ENCODE assay signal across 17 cellular contexts in the genomic region with DNA sequence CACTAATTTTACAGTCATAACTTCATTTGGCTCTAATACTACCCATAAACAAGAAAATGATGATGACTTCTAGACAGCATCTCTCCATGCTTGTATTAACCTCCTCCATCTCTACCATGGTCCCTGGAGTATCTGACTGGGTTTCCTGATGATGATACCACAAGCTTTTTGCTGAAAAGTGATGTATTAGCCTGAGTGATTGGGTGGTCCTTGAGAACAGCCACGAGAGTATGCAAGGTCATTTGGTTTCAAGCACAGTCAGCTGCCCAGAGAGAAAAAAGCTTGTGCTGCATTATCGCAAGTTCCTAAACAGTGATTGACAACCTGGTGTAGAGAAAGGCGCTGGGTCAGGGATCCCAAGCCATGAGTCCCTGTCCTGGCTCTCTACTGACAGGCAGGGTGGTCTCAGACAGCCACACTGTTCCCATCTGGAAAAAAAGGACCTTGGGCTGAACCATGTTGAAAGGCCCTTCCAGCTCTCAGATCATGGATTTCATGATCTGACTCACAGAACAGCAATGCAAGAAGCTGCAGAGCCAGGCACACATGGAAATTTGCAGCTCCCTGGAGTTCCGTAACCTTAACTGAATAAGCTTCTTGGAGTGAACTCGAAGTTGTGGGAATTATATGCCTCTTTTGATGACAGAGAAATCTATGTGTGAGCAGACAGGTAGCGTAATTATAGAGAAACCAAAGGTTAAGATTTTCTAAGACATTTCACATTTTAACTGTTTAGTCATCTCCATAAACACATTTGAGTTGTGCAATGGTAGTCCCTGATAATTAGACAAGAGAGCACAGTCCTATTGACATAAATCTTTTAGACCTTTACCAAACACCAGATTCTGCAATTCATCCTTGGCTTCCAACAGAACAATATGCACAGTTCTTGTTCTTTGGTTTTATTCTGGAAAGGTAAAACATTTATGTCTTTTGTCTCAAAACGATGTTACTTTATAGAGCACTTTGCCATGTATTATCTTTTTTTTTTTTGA. TPM values are rescaled to one million over a fixed set of nuclear protein-coding genes. Genes with fewer than 3 reads are reported as not detected.
DNase-seq lines count a peak whose midpoint lies in the region; TF ChIP-seq lines count a peak whose summit lies in the region.
"Had no signal": no experiment of that assay in that cellular context is flagged by ENCODE, and none has a peak within 500 bp of the region (broad histone marks: within the 10 kb centered on the region; RNA-seq: fewer than 3 reads in every experiment).

No MANE protein-coding gene starts in this region.

- H3K36me3 ChIP-seq in CD4-positive, alpha-beta memory T cell (ENCODE audit: insufficient read depth, low read length) = no peaks in the 10 kb centered on the region
- H3K36me3 ChIP-seq: colonic mucosa, gastrocnemius medialis, upper lobe of right lung had no signal

- no peak overlapping the region for H3K27ac Mint-ChIP-seq in CD4-positive, alpha-beta memory T cell
- H3K27ac Mint-ChIP-seq: T-helper 17 cell had no signal

- no peaks in the 10 kb centered on the region for H3K4me1 Mint-ChIP-seq in CD4-positive, alpha-beta memory T cell
- H3K4me1 Mint-ChIP-seq: T-helper 17 cell had no signal

- intact Hi-C loops in CD4-positive, alpha-beta memory T cell (cut with micrococcal nuclease) = no loop called here

- in situ Hi-C loops in astrocyte of the spinal cord (cut with HindIII; ENCODE audit: low sequenced_read_pairs) = no loop called here

- H3K4me1 ChIP-seq in CD4-positive, alpha-beta memory T cell (ENCODE audit: insufficient read depth, low read length) = no peaks in the 10 kb centered on the region
- H3K4me1 ChIP-seq: colonic mucosa, gastrocnemius medialis, upper lobe of right lung had no signal

- H3K4me3 Mint-ChIP-seq in CD4-positive, alpha-beta memory T cell = no peak overlapping the region
- H3K4me3 Mint-ChIP-seq: T-helper 17 cell had no signal

- POLR2A ChIA-PET in CD4-positive, alpha-beta memory T cell (lab: Charles Lee; ENCODE audit: partially characterized antibody) = no interaction called here

- no peaks in the 10 kb centered on the region for H3K9me3 Mint-ChIP-seq in CD4-positive, alpha-beta memory T cell

- H3K27me3 ChIP-seq in CD4-positive, alpha-beta memory T cell (ENCODE audit: insufficient read depth, low read length) = no peaks in the 10 kb centered on the region
- H3K27me3 ChIP-seq: colonic mucosa, gastrocnemius medialis, upper lobe of right lung had no signal

- peaks cover 5 to 14% of the 10 kb centered on the region in 2 donors for H3K27me3 Mint-ChIP-seq in CD4-positive, alpha-beta memory T cell

- DNase-seq in A172 (ENCODE audit: low spot score) = peak; percentile 31
- peak; percentile 70 for DNase-seq in HCEC 1CT
- DNase-seq in astrocyte of the spinal cord (ENCODE audit: low read depth, low spot score) = peak; percentile 38
- DNase-seq in kidney glomerular epithelial cell (lab: John Stamatoyannopoulos, UW) = peak; percentile 42
- no peak for DNase-seq in NCI-H2171 treated with DMSO at 0.1 percent for 48 hours (lab: John Stamatoyannopoulos, UW)
- no peak for DNase-seq in NK-92 treated with Interleukin-12 subunit alpha and Interleukin-12 subunit beta, amount 100 ng/mL, for 24 hours (lab: John Stamatoyannopoulos, UW)
- DNase-seq in NCI-H774 (lab: John Stamatoyannopoulos, UW) = no peak
- no peak for DNase-seq in CD4-positive, alpha-beta memory T cell
- DNase-seq: ACHN; activated CD4-positive, alpha-beta T cell treated with anti-CD3 and anti-CD28 coated beads, Interleukin-2, amount 50 U/mL, for 4 hours; activated effector memory CD4-positive, alpha-beta T cell treated with anti-CD3 and anti-CD28 coated beads, Interleukin-2, amount 50 U/mL, for 16 hours; colonic mucosa; gastrocnemius medialis; left cardiac atrium; NCI-H2081; T-helper 17 cell; upper lobe of right lung had no signal

- H3K9me3 ChIP-seq in CD4-positive, alpha-beta memory T cell (ENCODE audit: control insufficient read depth in 1 of 2, low read length in 2 of 2) = no peaks in the 10 kb centered on the region
- H3K9me3 ChIP-seq: colonic mucosa, gastrocnemius medialis, upper lobe of right lung had no signal

- H3K27ac ChIP-seq in CD4-positive, alpha-beta memory T cell (ENCODE audit: low read depth, low read length) = no peak overlapping the region
- H3K27ac ChIP-seq: colonic mucosa, gastrocnemius medialis, upper lobe of right lung had no signal

- no peaks in the 10 kb centered on the region for H3K36me3 Mint-ChIP-seq in CD4-positive, alpha-beta memory T cell

- CTCF ChIA-PET in CD4-positive, alpha-beta memory T cell (lab: Charles Lee; ENCODE audit: partially characterized antibody) = interaction anchor here (0.9 kb wide), 1 partner anchor 179 kb away, joined by 3 read pairs; no protein-coding TSS in a partner anchor

- no peak for TF ChIP-seq CTCF in astrocyte of the spinal cord (IDR thresholded peaks at IDR 0.05; ENCODE audit: low read depth, low read length)

- H3K4me3 ChIP-seq in astrocyte of the spinal cord (ENCODE audit: low read depth, low read length) = no peak overlapping the region
- H3K4me3 ChIP-seq in CD4-positive, alpha-beta memory T cell (ENCODE audit: low read length in 2 of 2) = no peak overlapping the region
- H3K4me3 ChIP-seq: colonic mucosa, gastrocnemius medialis, upper lobe of right lung had no signal

RNA-seq across cellular contexts. Expression of gene UBASH3B, which starts 54.1 kb away (rescaled TPM):
- total RNA-seq in A172 (2014; rRNA removed; shearing (Covaris generic)) = 4.0 and 6.9 TPM in 2 replicates
- total RNA-seq in CD4-positive, alpha-beta memory T cell = 10 to 100 TPM; 26.6 to 30.9 TPM
- 10 to 100 TPM in 1 of 2 donors, 1 to 10 TPM in 1; 6.7 to 13.9 TPM for polyA plus RNA-seq in CD4-positive, alpha-beta memory T cell

Comparison
In these comparisons a context has a peak if more than half of its experiments do, and no peak if none do; other contexts are left out.
1. DNase-seq: peak in A172 (single experiment), HCEC 1CT (single experiment), astrocyte of the spinal cord (single experiment) and kidney glomerular epithelial cell (single experiment); none in NCI-H2171 treated with DMSO at 0.1 percent for 48 hours (single experiment), NK-92 treated with Interleukin-12 subunit alpha and Interleukin-12 subunit beta, amount 100 ng/mL, for 24 hours (single experiment), NCI-H774 (single experiment) and CD4-positive, alpha-beta memory T cell (0 of 5).